In the genomic region with DNA sequence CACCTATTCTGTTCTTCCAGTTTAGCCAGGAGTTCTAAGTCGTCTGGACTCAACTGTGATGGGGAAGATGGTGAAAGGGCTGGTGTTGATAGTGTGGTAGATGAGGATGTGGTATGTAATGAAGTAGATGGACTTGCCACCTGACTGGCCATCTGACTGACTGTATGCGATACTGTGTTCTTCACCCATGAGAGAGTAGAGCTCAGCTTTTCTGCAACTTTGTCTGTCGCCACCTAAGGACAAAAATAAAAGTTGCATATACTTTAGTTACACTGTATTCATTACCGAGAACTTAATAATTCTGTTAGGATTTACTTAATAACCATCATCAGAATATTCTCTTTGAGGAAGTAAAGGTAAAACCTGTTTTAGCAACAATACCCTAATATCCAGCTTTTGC, we compare ENCODE assay signal across 14 cellular contexts. TPM values are rescaled to one million over a fixed set of nuclear protein-coding genes. Genes with fewer than 3 reads are reported as not detected.
DNase-seq lines count a peak whose midpoint lies in the region; ATAC-seq, FAIRE-seq and TF ChIP-seq lines count a peak whose summit lies in the region.
"Had no signal": no experiment of that assay in that cellular context is flagged by ENCODE, and none has a peak within 500 bp of the region (broad histone marks: within the 10 kb centered on the region; RNA-seq: fewer than 3 reads in every experiment).

No MANE protein-coding gene starts in this region.

- 74% methylated on average over 4 of the region's 4 CpGs for WGBS in A549 (ENCODE audit: missing lambda C conversion rate)

- no peaks in the 10 kb centered on the region for H3K36me3 Mint-ChIP-seq in natural killer cell

- H3K9me3 Mint-ChIP-seq in natural killer cell, result no peaks in the 10 kb centered on the region
- H3K9me3 Mint-ChIP-seq: T-helper 1 cell treated with Interleukin-12 subunit alpha and Interleukin-12 subunit beta and Interleukin-4 antibody, amounts not matched to agents 30 μg/mL and 1 μg/mL, for 36 hours had no signal

- H3K4me3 ChIP-seq in A549 (no peak overlapping the region), GM12875 (ENCODE audit: low read depth, low read length) (no peak overlapping the region), OCI-LY7 (ENCODE audit: low read depth, low read length, poor library complexity, severe bottlenecking) (no peak overlapping the region), ascending aorta (no peak overlapping the region)
- H3K4me3 ChIP-seq: gastrocnemius medialis, sigmoid colon had no signal

- H3K27ac Mint-ChIP-seq in natural killer cell, result no peak overlapping the region
- H3K27ac Mint-ChIP-seq: T-helper 1 cell treated with Interleukin-12 subunit alpha and Interleukin-12 subunit beta and Interleukin-4 antibody, amounts not matched to agents 30 μg/mL and 1 μg/mL, for 36 hours had no signal

- ATAC-seq in A549, result peak; percentile 71 to 75
- ATAC-seq in natural killer cell, result no peak
- ATAC-seq: gastrocnemius medialis had no signal

- H4K20me1 ChIP-seq in OCI-LY7 (ENCODE audit: insufficient read depth, low read length), result 0 out of 2 replicates have a peak, but pooled peaks cover 3% of the 10 kb centered on the region

- peak; percentile 33; the same call in 2 of the 3 replicates for TF ChIP-seq CTCF in A549 (IDR thresholded peaks at IDR 0.05)
- TF ChIP-seq CTCF in GM12875 (IDR thresholded peaks at IDR 0.05; ENCODE audit: borderline replicate concordance, insufficient read depth, low read depth, low read length), result 0 out of 2 replicates have a peak, but pooled peaks have one; percentile 17
- peak; percentile 73 for TF ChIP-seq CTCF in OCI-LY7 (conservative IDR thresholded peaks at IDR 0.05; ENCODE audit: low read length)
- TF ChIP-seq CTCF in natural killer cell (IDR thresholded peaks at IDR 0.05), result no peak
- TF ChIP-seq CTCF in ascending aorta (IDR thresholded peaks at IDR 0.05), result peak in 1 of 3 experiments; percentile 22

- POLR2A ChIA-PET in A549 (lab: Yijun Ruan, JAX), result no interaction called here
- POLR2A ChIA-PET in OCI-LY7 (lab: Charles Lee), result interaction anchor here (1.1 to 1.5 kb wide), 2 partner anchors 31 to 39 kb away, joined by 3 to 5 read pairs; no protein-coding TSS in a partner anchor

- H3K36me3 ChIP-seq in OCI-LY7 (ENCODE audit: insufficient read depth, low read length) (peaks cover 9% of the 10 kb centered on the region), ascending aorta (peaks cover 0 to 13% of the 10 kb centered on the region in 2 donors)
- H3K36me3 ChIP-seq: gastrocnemius medialis had no signal

- H3K9me2 ChIP-seq in OCI-LY7 (ENCODE audit: insufficient read depth, low read length), result no peaks in the 10 kb centered on the region

- peaks cover 7 to 9% of the 10 kb centered on the region in 2 donors for H3K27me3 Mint-ChIP-seq in natural killer cell (ENCODE audit: low read depth in 2 of 2)

- TF ChIP-seq EP300 in A549 (IDR thresholded peaks at IDR 0.05), result no peak

- TF ChIP-seq RAD21 in A549 (conservative IDR thresholded peaks at IDR 0.05 in 1 of 2, IDR thresholded peaks at IDR 0.05 in 1 of 2), result no peak; a peak in 1 of 5 replicates

- H3K9me3 ChIP-seq in A549 (no peaks in the 10 kb centered on the region), OCI-LY7 (ENCODE audit: low read length) (no peaks in the 10 kb centered on the region), ascending aorta (no peaks in the 10 kb centered on the region)
- H3K9me3 ChIP-seq: gastrocnemius medialis, sigmoid colon had no signal

- H3K4me1 ChIP-seq in A549 (no peaks in the 10 kb centered on the region), OCI-LY7 (ENCODE audit: insufficient read depth, low read length, poor library complexity, severe bottlenecking) (peaks cover 11% of the 10 kb centered on the region), ascending aorta (no peaks in the 10 kb centered on the region)
- H3K4me1 ChIP-seq: gastrocnemius medialis, sigmoid colon had no signal

- TF ChIP-seq POLR2A in A549 (IDR thresholded peaks at IDR 0.05; ENCODE audit: low read length), result no peak

- no TSS peak for BruUV-seq in OCI-LY7 (replicated peaks; lab: Mats Ljungman, UMichigan)

- H3K4me1 Mint-ChIP-seq in natural killer cell, result no peaks in the 10 kb centered on the region

- no peak overlapping the region for H3K27ac ChIP-seq in A549
- no peak overlapping the region for H3K27ac ChIP-seq in OCI-LY7 (ENCODE audit: low read depth, low read length, poor library complexity, severe bottlenecking)
- H3K27ac ChIP-seq in ascending aorta, result no peak overlapping the region
- H3K27ac ChIP-seq: gastrocnemius medialis, KMS-11, sigmoid colon had no signal

- H3K27me3 ChIP-seq in ascending aorta, result no peaks in the 10 kb centered on the region
- H3K27me3 ChIP-seq: gastrocnemius medialis, sigmoid colon had no signal

- FAIRE-seq in A549 (lab: Jason Lieb, UNC), result no peak

- CTCF ChIA-PET in A549 (lab: Yijun Ruan, JAX), result interaction anchor here (0.6 to 2.6 kb wide), 2 partner anchors 12 to 57 kb away, joined by 3 to 10 read pairs; no protein-coding TSS in a partner anchor
- CTCF ChIA-PET in OCI-LY7 (lab: Charles Lee; ENCODE audit: unreplicated experiment), result no interaction called here

- no peak overlapping the region for H3K4me3 Mint-ChIP-seq in natural killer cell
- H3K4me3 Mint-ChIP-seq: T-helper 1 cell treated with Interleukin-12 subunit alpha and Interleukin-12 subunit beta and Interleukin-4 antibody, amounts not matched to agents 30 μg/mL and 1 μg/mL, for 36 hours had no signal

- DNase-seq in A549 (ENCODE audit: low read depth in 1 of 2, low spot score in 1 of 2) (peak in 1 of 2 experiments; percentile 41), OCI-LY7 (ENCODE audit: low spot score) (peak; percentile 49), fibroblast of peridontal ligament (ENCODE audit: extremely low read depth) (peak; percentile 26), 8988T (no peak), natural killer cell (no peak), ascending aorta (ENCODE audit: low spot score in 2 of 2) (no peak)
- no peak for DNase-seq in activated CD4-positive, CD25-positive, alpha-beta regulatory T cell (lab: John Stamatoyannopoulos, UW)
- DNase-seq: activated naive CD4-positive, alpha-beta T cell; gastrocnemius medialis; GF-D8; sigmoid colon had no signal

- no peak overlapping the region for H2AFZ ChIP-seq in OCI-LY7 (ENCODE audit: low read length)

- intact Hi-C loops in OCI-LY7 (cut with micrococcal nuclease; ENCODE audit: unreplicated experiment), result no loop called here
- intact Hi-C loops in natural killer cell (cut with micrococcal nuclease), result no loop called here
- intact Hi-C loops in ascending aorta (cut with DNase I), result no loop called here

- no peaks in the 10 kb centered on the region; the same call in 1 of the 2 replicates for H3K79me2 ChIP-seq in OCI-LY7 (ENCODE audit: insufficient read depth, low read depth, low read length)

- H3K4me2 ChIP-seq in A549 (no peak overlapping the region), OCI-LY7 (ENCODE audit: low read length) (no peak overlapping the region)
- H3K4me2 ChIP-seq: KMS-11 had no signal

TF ChIP-seq in A549, 52 proteins besides CTCF, POLR2A, EP300 and RAD21:
- TF ChIP-seq FOXS1 (CRISPR knock-in tag; IDR thresholded peaks at IDR 0.05) (no peak), SMC3 (IDR thresholded peaks at IDR 0.05) (no peak), TFCP2L1 (CRISPR knock-in tag; IDR thresholded peaks at IDR 0.05) (no peak), NR3C1 (IDR thresholded peaks at IDR 0.05) (no peak), HDAC2 (IDR thresholded peaks at IDR 0.05) (no peak), TP53 (CRISPR knock-in tag; IDR thresholded peaks at IDR 0.05) (no peak), HEYL (CRISPR knock-in tag; IDR thresholded peaks at IDR 0.05) (no peak)
- TF ChIP-seq, protein P1, sequence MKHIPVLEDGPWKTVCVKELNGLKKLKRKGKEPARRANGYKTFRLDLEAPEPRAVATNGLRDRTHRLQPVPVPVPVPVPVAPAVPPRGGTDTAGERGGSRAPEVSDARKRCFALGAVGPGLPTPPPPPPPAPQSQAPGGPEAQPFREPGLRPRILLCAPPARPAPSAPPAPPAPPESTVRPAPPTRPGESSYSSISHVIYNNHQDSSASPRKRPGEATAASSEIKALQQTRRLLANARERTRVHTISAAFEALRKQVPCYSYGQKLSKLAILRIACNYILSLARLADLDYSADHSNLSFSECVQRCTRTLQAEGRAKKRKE (CRISPR knock-in tag; IDR thresholded peaks at IDR 0.05; ENCODE audit: low read depth), result no peak
- TF ChIP-seq, protein P2, sequence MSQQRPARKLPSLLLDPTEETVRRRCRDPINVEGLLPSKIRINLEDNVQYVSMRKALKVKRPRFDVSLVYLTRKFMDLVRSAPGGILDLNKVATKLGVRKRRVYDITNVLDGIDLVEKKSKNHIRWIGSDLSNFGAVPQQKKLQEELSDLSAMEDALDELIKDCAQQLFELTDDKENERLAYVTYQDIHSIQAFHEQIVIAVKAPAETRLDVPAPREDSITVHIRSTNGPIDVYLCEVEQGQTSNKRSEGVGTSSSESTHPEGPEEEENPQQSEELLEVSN (IDR thresholded peaks at IDR 0.05; ENCODE audit: borderline replicate concordance, low read depth), result no peak

RNA-seq across cellular contexts. Expression of a gene that starts 48.5 kb away (rescaled TPM):
- 8.2 and 10.4 TPM in 2 replicates for polyA plus RNA-seq in A549 (2011; rRNA removed)
- 2.8 and 3.5 TPM in 2 replicates for polyA plus RNA-seq in A549 (2012; cell fraction: cytosol; rRNA removed)
- polyA plus RNA-seq in A549 (2012; cell fraction: nucleus; rRNA removed), result 1.8 and 2.0 TPM in 2 replicates
- 9.4 to 11.4 TPM (median 10.2 TPM) in 3 replicates for polyA plus RNA-seq in A549 (2017; fragmentation: RNase III; extraction: RNeasy Plus Mini Kit Qiagen cat#74134 plus additional on column Dnase treatment)
- 7.1 and 9.1 TPM in 2 replicates for polyA minus RNA-seq in A549 (2011; rRNA and poly(A)+ RNA removed)
- 15.1 and 27.3 TPM in 2 replicates for total RNA-seq in OCI-LY7 (2014; rRNA removed; shearing (Covaris generic))
- 22.5 and 27.8 TPM in 2 replicates for total RNA-seq in OCI-LY7 (2022)
- total RNA-seq in natural killer cell, result 1 to 10 TPM; 3.9 to 6.0 (median 5.5) TPM
- 19.8 TPM for total RNA-seq in ascending aorta

Comparison
In these comparisons a context has a peak if more than half of its experiments do, and no peak if none do; other contexts are left out.
1. ATAC-seq: peak in A549 (2 of 2); none in natural killer cell (0 of 3).
2. DNase-seq: peak in OCI-LY7 (single experiment) and fibroblast of peridontal ligament (single experiment); none in activated CD4-positive, CD25-positive, alpha-beta regulatory T cell (0 of 4), 8988T (single experiment), natural killer cell (single experiment) and ascending aorta (0 of 2).